In the genomic region with DNA sequence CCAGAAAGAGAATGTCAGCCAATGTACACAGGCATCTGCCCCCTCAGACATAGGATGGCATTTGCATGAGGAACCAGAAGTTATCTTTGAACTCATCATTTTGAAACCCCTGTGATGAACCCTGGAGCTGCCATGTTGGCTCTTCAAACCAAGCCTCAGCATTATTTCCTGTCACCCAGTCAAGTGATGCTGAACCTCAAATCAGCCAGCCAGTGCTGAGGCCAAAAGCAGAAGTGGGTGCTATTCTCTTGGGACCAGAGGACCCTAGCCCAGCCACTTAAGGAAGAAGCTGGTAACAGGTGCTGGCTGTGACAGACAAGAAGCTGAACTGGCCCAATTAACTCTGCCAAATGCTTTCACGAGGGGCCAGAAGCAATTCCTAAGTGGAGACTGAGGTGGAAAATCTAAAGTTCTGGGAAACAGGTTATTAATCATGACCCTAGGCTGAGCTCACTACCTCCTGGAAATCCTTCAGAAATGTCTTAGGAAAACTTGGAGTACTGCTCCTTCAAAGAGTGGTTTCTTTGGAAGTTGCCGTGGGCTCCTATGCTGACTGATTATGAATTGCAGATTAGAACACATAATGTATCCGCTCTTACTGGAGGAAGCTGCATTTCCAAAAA, we compare ENCODE assay signal across 10 cellular contexts. TPM values are rescaled to one million over a fixed set of nuclear protein-coding genes. Genes with fewer than 3 reads are reported as not detected.
DNase-seq lines count a peak whose midpoint lies in the region; ATAC-seq and TF ChIP-seq lines count a peak whose summit lies in the region.
"Had no signal": no experiment of that assay in that cellular context is flagged by ENCODE, and none has a peak within 500 bp of the region (broad histone marks: within the 10 kb centered on the region; RNA-seq: fewer than 3 reads in every experiment).

No MANE protein-coding gene starts in this region.

- H3K4me3 ChIP-seq in GM23338 (no peak overlapping the region; the same call in 1 of the 2 replicates), NB4 (ENCODE audit: low read depth, low read length) (no peak overlapping the region), psoas muscle (peak overlapping the region; percentile 88), breast epithelium (no peak overlapping the region)

- H3K27me3 ChIP-seq in GM23338 (ENCODE audit: insufficient read depth) (no peaks in the 10 kb centered on the region), psoas muscle (ENCODE audit: insufficient read depth in 3 of 3, low read length in 2 of 3) (no peaks in the 10 kb centered on the region), breast epithelium (no peaks in the 10 kb centered on the region)

- no peaks in the 10 kb centered on the region for H3K79me2 ChIP-seq in GM23338 (replicated peaks; ENCODE audit: insufficient read depth)

- H3K27ac ChIP-seq in GM23338 (ENCODE audit: low read depth) (no peak overlapping the region), psoas muscle (peak overlapping the region; percentile 96), breast epithelium (peak overlapping the region in 1 of 2 donors; percentile 1)
- H3K27ac ChIP-seq: KMS-11 had no signal

- no peaks in the 10 kb centered on the region for H3K9me3 Mint-ChIP-seq in GM23338

- no peaks in the 10 kb centered on the region for H3K9me2 ChIP-seq in GM23338 (ENCODE audit: insufficient read depth)

- peaks cover 10% of the 10 kb centered on the region for H3K27me3 Mint-ChIP-seq in GM23338 (ENCODE audit: insufficient read depth, low read depth, poor library complexity)

- H3K9me3 ChIP-seq in psoas muscle (no peaks in the 10 kb centered on the region), breast epithelium (no peaks in the 10 kb centered on the region)

- ATAC-seq in GM18873 (IDR thresholded peaks at IDR 0.05; ENCODE audit: low FRiP score, unreplicated experiment) (peak; percentile 48), GM23338 (no peak), psoas muscle (no peak)

- no peaks in the 10 kb centered on the region for H3K36me3 ChIP-seq in GM23338 (ENCODE audit: insufficient read depth)
- peaks cover 2 to 36% of the 10 kb centered on the region in 2 donors for H3K36me3 ChIP-seq in psoas muscle (ENCODE audit: insufficient read depth in 1 of 2, low read depth in 1 of 2)
- no peaks in the 10 kb centered on the region for H3K36me3 ChIP-seq in breast epithelium

- TF ChIP-seq POLR2A in NB4 (IDR thresholded peaks at IDR 0.05; ENCODE audit: extremely low read depth, insufficient read length) = no peak
- no peak for TF ChIP-seq POLR2A in breast epithelium (IDR thresholded peaks at IDR 0.05)

- peak overlapping the region; percentile 69; the same call in 1 of the 2 replicates for H3K4me2 ChIP-seq in GM23338
- H3K4me2 ChIP-seq: KMS-11 had no signal

- H3K4me1 ChIP-seq in GM23338 (ENCODE audit: insufficient read depth) (peaks cover 16% of the 10 kb centered on the region), psoas muscle (peaks cover 54% of the 10 kb centered on the region), breast epithelium (peaks cover 0 to 3% of the 10 kb centered on the region in 2 donors)

- no peaks in the 10 kb centered on the region for H3K36me3 Mint-ChIP-seq in GM23338 (ENCODE audit: low read depth)

- no peak overlapping the region for H3K4me3 Mint-ChIP-seq in GM23338

- H2AFZ ChIP-seq in GM23338 = no peak overlapping the region

- H4K20me1 ChIP-seq in GM23338 (replicated peaks; ENCODE audit: insufficient read depth) = no peaks in the 10 kb centered on the region; the same call in 1 of the 2 replicates

- H3K4me1 Mint-ChIP-seq in GM23338 = peaks cover 51% of the 10 kb centered on the region

- no peak for TF ChIP-seq CTCF in GM23338 (conservative IDR thresholded peaks at IDR 0.05; ENCODE audit: low read depth in 2 of 2)
- TF ChIP-seq CTCF in NB4 (IDR thresholded peaks at IDR 0.05; ENCODE audit: low read depth, low read length) = no peak
- TF ChIP-seq CTCF in psoas muscle (IDR thresholded peaks at IDR 0.05) = no peak
- TF ChIP-seq CTCF in breast epithelium (IDR thresholded peaks at IDR 0.05) = no peak

- intact Hi-C loops in psoas muscle (cut with DNase I) = no loop called here
- intact Hi-C loops in breast epithelium (cut with DNase I; ENCODE audit: low total_unique reads) = no loop called here

- no peak overlapping the region for H3K27ac Mint-ChIP-seq in GM23338

- WGBS in psoas muscle, 3 donors = 43 to 55% (median 48%) methylated on average over 3 of the region's 3 CpGs

- no peaks in the 10 kb centered on the region for H3F3A ChIP-seq in GM23338 (replicated peaks; ENCODE audit: low read depth)

- DNase-seq in GM23338 (ENCODE audit: low spot score) (no peak), NB4 (ENCODE audit: low read depth) (peak; percentile 98), psoas muscle (no peak), NCI-H345 treated with DMSO at 0.1 percent for 48 hours (lab: John Stamatoyannopoulos, UW; ENCODE audit: unreplicated experiment) (no peak), breast epithelium (ENCODE audit: low spot score in 2 of 2) (no peak), glomerular visceral epithelial cell (ENCODE audit: extremely low spot score) (no peak)
- no peak for DNase-seq in activated CD4-positive, alpha-beta T cell treated with anti-CD3 and anti-CD28 coated beads for 48 hours
- DNase-seq: activated naive CD4-positive, alpha-beta T cell had no signal

TF ChIP-seq in GM23338, 12 proteins besides CTCF, POLR2A, EP300 and RAD21 (continues in another document):
- TF ChIP-seq EZH2 (IDR thresholded peaks at IDR 0.05; ENCODE audit: low read depth, unreplicated experiment) = no peak
- TF ChIP-seq, protein P1, sequence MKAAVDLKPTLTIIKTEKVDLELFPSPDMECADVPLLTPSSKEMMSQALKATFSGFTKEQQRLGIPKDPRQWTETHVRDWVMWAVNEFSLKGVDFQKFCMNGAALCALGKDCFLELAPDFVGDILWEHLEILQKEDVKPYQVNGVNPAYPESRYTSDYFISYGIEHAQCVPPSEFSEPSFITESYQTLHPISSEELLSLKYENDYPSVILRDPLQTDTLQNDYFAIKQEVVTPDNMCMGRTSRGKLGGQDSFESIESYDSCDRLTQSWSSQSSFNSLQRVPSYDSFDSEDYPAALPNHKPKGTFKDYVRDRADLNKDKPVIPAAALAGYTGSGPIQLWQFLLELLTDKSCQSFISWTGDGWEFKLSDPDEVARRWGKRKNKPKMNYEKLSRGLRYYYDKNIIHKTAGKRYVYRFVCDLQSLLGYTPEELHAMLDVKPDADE (IDR thresholded peaks at IDR 0.05) = no peak
- TF ChIP-seq NANOG (IDR thresholded peaks at IDR 0.05; ENCODE audit: borderline replicate concordance) = no peak
- TF ChIP-seq, protein P2, sequence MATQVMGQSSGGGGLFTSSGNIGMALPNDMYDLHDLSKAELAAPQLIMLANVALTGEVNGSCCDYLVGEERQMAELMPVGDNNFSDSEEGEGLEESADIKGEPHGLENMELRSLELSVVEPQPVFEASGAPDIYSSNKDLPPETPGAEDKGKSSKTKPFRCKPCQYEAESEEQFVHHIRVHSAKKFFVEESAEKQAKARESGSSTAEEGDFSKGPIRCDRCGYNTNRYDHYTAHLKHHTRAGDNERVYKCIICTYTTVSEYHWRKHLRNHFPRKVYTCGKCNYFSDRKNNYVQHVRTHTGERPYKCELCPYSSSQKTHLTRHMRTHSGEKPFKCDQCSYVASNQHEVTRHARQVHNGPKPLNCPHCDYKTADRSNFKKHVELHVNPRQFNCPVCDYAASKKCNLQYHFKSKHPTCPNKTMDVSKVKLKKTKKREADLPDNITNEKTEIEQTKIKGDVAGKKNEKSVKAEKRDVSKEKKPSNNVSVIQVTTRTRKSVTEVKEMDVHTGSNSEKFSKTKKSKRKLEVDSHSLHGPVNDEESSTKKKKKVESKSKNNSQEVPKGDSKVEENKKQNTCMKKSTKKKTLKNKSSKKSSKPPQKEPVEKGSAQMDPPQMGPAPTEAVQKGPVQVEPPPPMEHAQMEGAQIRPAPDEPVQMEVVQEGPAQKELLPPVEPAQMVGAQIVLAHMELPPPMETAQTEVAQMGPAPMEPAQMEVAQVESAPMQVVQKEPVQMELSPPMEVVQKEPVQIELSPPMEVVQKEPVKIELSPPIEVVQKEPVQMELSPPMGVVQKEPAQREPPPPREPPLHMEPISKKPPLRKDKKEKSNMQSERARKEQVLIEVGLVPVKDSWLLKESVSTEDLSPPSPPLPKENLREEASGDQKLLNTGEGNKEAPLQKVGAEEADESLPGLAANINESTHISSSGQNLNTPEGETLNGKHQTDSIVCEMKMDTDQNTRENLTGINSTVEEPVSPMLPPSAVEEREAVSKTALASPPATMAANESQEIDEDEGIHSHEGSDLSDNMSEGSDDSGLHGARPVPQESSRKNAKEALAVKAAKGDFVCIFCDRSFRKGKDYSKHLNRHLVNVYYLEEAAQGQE (IDR thresholded peaks at IDR 0.05; ENCODE audit: unreplicated experiment) = no peak
- TF ChIP-seq EZH2phosphoT487 (IDR thresholded peaks at IDR 0.05; ENCODE audit: unreplicated experiment) = no peak
- TF ChIP-seq POLR2AphosphoS5 (IDR thresholded peaks at IDR 0.05; ENCODE audit: low read depth) = no peak
- no peak for TF ChIP-seq ZNF114 (CRISPR knock-in tag; IDR thresholded peaks at IDR 0.05)
- no peak for TF ChIP-seq JUNB (IDR thresholded peaks at IDR 0.05; ENCODE audit: unreplicated experiment)
- TF ChIP-seq ZNF331 (CRISPR knock-in tag; IDR thresholded peaks at IDR 0.05; ENCODE audit: low read depth) = no peak
- TF ChIP-seq STAT1 (IDR thresholded peaks at IDR 0.05; ENCODE audit: unreplicated experiment) = no peak
- no peak for TF ChIP-seq CREB1 (CRISPR knock-in tag; IDR thresholded peaks at IDR 0.05; ENCODE audit: low read depth)

RNA-seq across cellular contexts. Expression of a gene that starts 4.0 kb away (rescaled TPM):
- 23.9 and 33.2 TPM in 2 replicates for total RNA-seq in GM23338 (2014; rRNA removed; shearing (Covaris generic))
- polyA plus RNA-seq in GM23338 (2016; fragmentation: Nextera tagmentation; extraction: Ambion mirVana) = 29.7 and 34.9 TPM in 2 replicates
- total RNA-seq in psoas muscle = 100 to 1,000 TPM in 2 of 4 donors, 10 to 100 TPM in 2; 35.2 to 110 (median 88.3) TPM
- polyA plus RNA-seq in psoas muscle = 100 to 1,000 TPM in 2 of 3 donors, 10 to 100 TPM in 1; 33.5 to 134 (median 108) TPM
- 100 to 1,000 TPM in 1 of 3 donors, 10 to 100 TPM in 2; 59.9 to 102 (median 99.1) TPM for total RNA-seq in breast epithelium
